Comparison of ENCODE assay signal across 12 cellular contexts in genomic region chr18:80202-80601, GRCh38. TPM values are rescaled to one million over a fixed set of nuclear protein-coding genes. Genes with fewer than 3 reads are reported as not detected.
"Had no signal": no experiment of that assay in that cellular context is flagged by ENCODE, and none has a peak within 500 bp of the region (broad histone marks: within the 10 kb centered on the region; RNA-seq: fewer than 3 reads in every experiment).

No MANE protein-coding gene starts in this region.

RNA-seq across cellular contexts. Expression of gene TUBB8B, which starts 30.8 kb away (rescaled TPM):
- total RNA-seq: activated CD4-positive, alpha-beta memory T cell treated with anti-CD3 and anti-CD28 coated beads for 36 hours; activated CD4-positive, alpha-beta memory T cell treated with anti-CD3 and anti-CD28 coated beads, Interleukin-2, amount 10 ng/mL, durations not matched to agents 7 days and 5 days; activated CD4-positive, alpha-beta T cell treated with anti-CD3 and anti-CD28 coated beads for 36 hours; activated CD4-positive, alpha-beta T cell treated with anti-CD3 and anti-CD28 coated beads, Interleukin-2, amount 10 ng/mL, durations not matched to agents 24 days and 14 days; activated CD4-positive, alpha-beta T cell treated with anti-CD3 and anti-CD28 coated beads, Interleukin-2, amount 10 ng/mL, durations not matched to agents 7 days and 5 days; activated CD8-positive, alpha-beta memory T cell treated with anti-CD3 and anti-CD28 coated beads for 36 hours; activated CD8-positive, alpha-beta memory T cell treated with anti-CD3 and anti-CD28 coated beads, Interleukin-2, amount 10 ng/mL, durations not matched to agents 7 days and 5 days; activated CD8-positive, alpha-beta T cell treated with anti-CD3 and anti-CD28 coated beads for 36 hours; activated CD8-positive, alpha-beta T cell treated with anti-CD3 and anti-CD28 coated beads, Interleukin-2, amount 10 ng/mL, durations not matched to agents 7 days and 5 days; T-helper 1 cell treated with Interleukin-12 subunit alpha and Interleukin-12 subunit beta and Interleukin-4 antibody, amounts not matched to agents 30 ng/mL and 1 ng/mL, for 36 hours; T-helper 17 cell; T-helper 2 cell treated with Interferon-gamma antibody and Interleukin-4, amounts not matched to agents 100 ng/mL and 5 ng/mL, for 36 hours had no signal
